In genomic region chr16:62089715-62090114, GRCh38 we compare ENCODE assay signal across 35 cellular contexts. TPM values are rescaled to one million over a fixed set of nuclear protein-coding genes. Genes with fewer than 3 reads are reported as not detected.
"Had no signal": no experiment of that assay in that cellular context is flagged by ENCODE, and none has a peak within 500 bp of the region (broad histone marks: within the 10 kb centered on the region; RNA-seq: fewer than 3 reads in every experiment).

No MANE protein-coding gene starts in this region.

- DNase-seq: activated effector memory CD4-positive, alpha-beta T cell treated with anti-CD3 and anti-CD28 coated beads, Interleukin-2, amount 50 U/mL, for 16 hours; activated effector memory CD4-positive, alpha-beta T cell treated with Interleukin-2 at 50 U/mL for 16 hours; activated gamma-delta T cell; activated gamma-delta T cell treated with Interleukin-2 at 50 U/mL for 16 hours; activated naive CD4-positive, alpha-beta T cell; activated naive CD4-positive, alpha-beta T cell treated with anti-CD3 and anti-CD28 coated beads for 36 hours; activated naive CD4-positive, alpha-beta T cell treated with anti-CD3 and anti-CD28 coated beads, Interleukin-2, amount 10 ng/mL, durations not matched to agents 7 days and 5 days; activated naive CD4-positive, alpha-beta T cell treated with anti-CD3 and anti-CD28 coated beads, Interleukin-2, amount 50 U/mL, for 16 hours; activated naive CD4-positive, alpha-beta T cell treated with Interleukin-2 at 50 U/mL for 16 hours; activated naive CD8-positive, alpha-beta T cell treated with anti-CD3 and anti-CD28 coated beads for 36 hours; activated naive CD8-positive, alpha-beta T cell treated with anti-CD3 and anti-CD28 coated beads, Interleukin-2, amount 10 ng/mL, durations not matched to agents 7 days and 5 days; activated naive CD8-positive, alpha-beta T cell treated with anti-CD3 and anti-CD28 coated beads, Interleukin-2, amount 50 U/mL, for 24 hours; activated T-cell treated with anti-CD3 and anti-CD28 coated beads, Interleukin-2, amount 50 U/mL, for 1 hour; activated T-cell treated with anti-CD3 and anti-CD28 coated beads, Interleukin-2, amount 50 U/mL, for 24 hours; activated T-cell treated with anti-CD3 and anti-CD28 coated beads, Interleukin-2, amount 50 U/mL, for 4 hours; activated T-cell treated with anti-CD3 and anti-CD28 coated beads, Interleukin-2, amount 50 U/mL, for 48 hours; activated T-cell treated with anti-CD3 and anti-CD28 coated beads, Interleukin-2, amount 50 U/mL, for 72 hours; adrenal gland; amniotic stem cell; amygdala; anterior cingulate cortex; aorta; body of pancreas; brain microvascular endothelial cell; caudate nucleus; central memory CD4-positive, alpha-beta T cell; cerebellar nuclear complex had no signal

- H3K36me3 ChIP-seq: adrenal gland, ascending aorta, brain microvascular endothelial cell, breast epithelium, cardiac muscle cell had no signal

- H3K27me3 ChIP-seq: adrenal gland, ascending aorta, body of pancreas, brain microvascular endothelial cell, breast epithelium, cardiac muscle cell had no signal

- H3K27ac ChIP-seq: adrenal gland, ascending aorta, body of pancreas, brain microvascular endothelial cell, breast epithelium, cardiac muscle cell had no signal

- H3K4me3 ChIP-seq: adrenal gland, ascending aorta, body of pancreas, breast epithelium, cardiac muscle cell had no signal

- H3K4me1 ChIP-seq: adrenal gland, ascending aorta, body of pancreas, breast epithelium had no signal

- ATAC-seq: activated naive CD4-positive, alpha-beta T cell treated with anti-CD3 and anti-CD28 coated beads, Interleukin-2, amount 50 U/mL, for 72 hours; activated naive CD8-positive, alpha-beta T cell treated with anti-CD3 and anti-CD28 coated beads, Interleukin-2, amount 50 U/mL, for 24 hours; activated T-cell treated with anti-CD3 and anti-CD28 coated beads, Interleukin-2, amount 50 U/mL, for 4 hours; activated T-cell treated with anti-CD3 and anti-CD28 coated beads, Interleukin-2, amount 50 U/mL, for 72 hours; activated T-helper 17 cell treated with anti-CD3 and anti-CD28 coated beads, Interleukin-2, amount 50 U/mL, for 72 hours; body of pancreas had no signal

- H3K9me3 ChIP-seq: adrenal gland, ascending aorta, body of pancreas, breast epithelium had no signal

RNA-seq across cellular contexts. Expression of gene CDH8, which starts 53.5 kb away (rescaled TPM):
- total RNA-seq: activated naive CD4-positive, alpha-beta T cell treated with anti-CD3 and anti-CD28 coated beads for 36 hours; activated naive CD4-positive, alpha-beta T cell treated with anti-CD3 and anti-CD28 coated beads, Interleukin-2, amount 50 U/mL, for 72 hours; activated naive CD8-positive, alpha-beta T cell treated with anti-CD3 and anti-CD28 coated beads for 36 hours; activated T-cell treated with anti-CD3 and anti-CD28 coated beads, Interleukin-2, amount 50 U/mL, for 4 hours; activated T-cell treated with anti-CD3 and anti-CD28 coated beads, Interleukin-2, amount 50 U/mL, for 72 hours; activated T-helper 1 cell treated with anti-CD3 and anti-CD28 coated beads, Interleukin-12 subunit alpha, Interleukin-12 subunit beta, Interleukin-2, Interleukin-4 antibody, amounts not matched to agents 30 ng/mL and 10 ng/mL and 1 ng/mL, durations not matched to agents 14 hours and 24 hours and 36 hours; activated T-helper 17 cell treated with anti-CD3 and anti-CD28 coated beads, Interleukin-2, amount 50 U/mL, for 72 hours; activated T-helper 2 cell treated with anti-CD3 and anti-CD28 coated beads, Interferon-gamma antibody, Interleukin-2, Interleukin-4, amounts not matched to agents 10 μg/mL and 5 μg/mL and 100 μg/mL, durations not matched to agents 14 hours and 24 hours and 36 hours; adrenal gland; ascending aorta; body of pancreas had no signal
- polyA plus RNA-seq: adipose tissue had no signal
